8 cellular contexts compared by ENCODE assay signal in the genomic region with DNA sequence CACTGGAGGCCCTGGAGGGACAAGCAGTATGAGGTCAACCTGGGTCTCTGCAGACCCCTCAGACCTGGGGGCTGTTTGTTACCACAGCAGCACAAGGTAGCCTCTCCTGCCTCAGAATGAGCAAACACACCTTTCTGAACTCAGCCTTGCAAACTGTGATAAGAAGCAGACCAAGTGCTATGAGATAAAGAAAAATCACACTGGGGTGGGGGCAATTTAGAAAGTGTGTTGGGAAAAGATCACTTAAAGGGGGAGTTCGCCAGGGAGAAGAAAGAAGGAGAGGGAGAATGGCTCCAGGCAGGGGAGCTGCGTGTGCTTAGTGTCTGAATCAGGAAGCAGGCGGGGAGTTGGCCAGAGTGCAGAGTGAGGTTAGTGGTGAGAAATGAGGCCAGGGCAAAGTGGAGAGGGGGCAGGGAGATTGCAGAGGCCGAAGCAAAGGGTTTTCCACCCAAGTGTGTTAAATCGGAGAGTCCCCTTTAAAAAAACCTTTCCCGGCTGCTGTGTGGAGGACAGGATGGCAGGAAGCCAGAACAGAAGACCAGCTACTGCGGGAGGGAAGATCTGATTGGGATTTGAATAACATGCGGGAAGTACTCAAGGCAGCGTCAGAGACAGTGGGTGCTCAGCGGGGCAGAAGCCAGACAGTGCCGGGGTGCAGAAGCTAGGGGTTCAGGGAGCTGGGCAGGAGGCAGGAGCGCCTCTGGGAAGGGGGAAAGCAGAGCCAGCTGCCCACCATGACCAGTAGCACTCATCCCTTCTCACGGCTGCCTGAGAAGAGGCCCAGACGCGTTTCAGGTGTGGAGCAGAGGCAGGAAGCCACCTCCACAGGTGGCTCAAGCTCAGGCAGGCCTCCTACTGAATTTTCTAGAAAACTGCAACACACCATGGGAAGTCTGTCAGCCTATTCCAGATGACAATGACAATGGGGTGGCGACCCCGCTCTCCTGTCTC. TPM values are rescaled to one million over a fixed set of nuclear protein-coding genes. Genes with fewer than 3 reads are reported as not detected.
DNase-seq lines count a peak whose midpoint lies in the region; ATAC-seq and TF ChIP-seq lines count a peak whose summit lies in the region.

No MANE protein-coding gene starts in this region.

- CTCF ChIA-PET in CD4-positive, alpha-beta T cell (lab: Charles Lee), result interaction anchor here (0.8 to 5.8 kb wide), 6 partner anchors 9 to 246 kb away, joined by 3 to 21 read pairs (median 6); partner anchors contain the start of genes ADA and TTPAL
- CTCF ChIA-PET in activated CD8-positive, alpha-beta memory T cell treated with anti-CD3 and anti-CD28 coated beads, Interleukin-2, amount 10 ng/mL, durations not matched to agents 7 days and 5 days (lab: Charles Lee), result interaction anchor here (0.8 to 15.9 kb wide), 11 partner anchors 9 to 428 kb away, joined by 3 to 186 read pairs (median 3); partner anchors contain the start of genes ADA and FITM2
- CTCF ChIA-PET in naive thymus-derived CD4-positive, alpha-beta T cell (lab: Charles Lee), result interaction anchor here (0.5 to 2.2 kb wide), 7 partner anchors 8 to 259 kb away, joined by 3 to 20 read pairs (median 4); no protein-coding TSS in a partner anchor

- H3K9ac ChIP-seq in fibroblast of lung (ENCODE audit: insufficient read depth, low read length), result no peak overlapping the region

- peak overlapping the region; percentile 17 for H3K4me2 ChIP-seq in fibroblast of lung (ENCODE audit: extremely low read depth, insufficient read depth, low read length)

- peaks cover 75% of the 10 kb centered on the region for H3K4me1 Mint-ChIP-seq in CD4-positive, alpha-beta T cell (ENCODE audit: low read depth)
- peaks cover 72% of the 10 kb centered on the region for H3K4me1 Mint-ChIP-seq in activated CD8-positive, alpha-beta memory T cell treated with anti-CD3 and anti-CD28 coated beads, Interleukin-2, amount 10 ng/mL, durations not matched to agents 7 days and 5 days
- H3K4me1 Mint-ChIP-seq in naive thymus-derived CD4-positive, alpha-beta T cell, result peaks cover 55 to 82% (median 70%) of the 10 kb centered on the region in 7 donors

- peaks cover 32% of the 10 kb centered on the region for H3K36me3 Mint-ChIP-seq in CD4-positive, alpha-beta T cell (ENCODE audit: low read depth)
- peaks cover 31% of the 10 kb centered on the region for H3K36me3 Mint-ChIP-seq in activated CD8-positive, alpha-beta memory T cell treated with anti-CD3 and anti-CD28 coated beads, Interleukin-2, amount 10 ng/mL, durations not matched to agents 7 days and 5 days
- H3K36me3 Mint-ChIP-seq in naive thymus-derived CD4-positive, alpha-beta T cell, result peaks cover 8 to 39% (median 21%) of the 10 kb centered on the region in 5 donors

- intact Hi-C loops in CD4-positive, alpha-beta T cell (cut with DNase I, micrococcal nuclease), result no loop called here
- intact Hi-C loops in naive thymus-derived CD4-positive, alpha-beta T cell (cut with micrococcal nuclease), result loop anchor here (1.0 to 10.0 kb wide), 6 partner anchors 9 to 426 kb away; partner anchors contain the start of genes ADA (in 2 of the 2), SERINC3 (in 1 of the 2), STK4 (in 1 of the 2) and TOMM34 (in 1 of the 2)
- intact Hi-C loops in vagina (cut with DNase I), result no loop called here

- H3K79me2 ChIP-seq in fibroblast of lung (ENCODE audit: control insufficient read depth, insufficient read depth, low read length), result no peaks in the 10 kb centered on the region

- H3K36me3 ChIP-seq in fibroblast of lung (ENCODE audit: control insufficient read depth, insufficient read depth, low read length) (no peaks in the 10 kb centered on the region), vagina (no peaks in the 10 kb centered on the region)
- H3K36me3 ChIP-seq in naive thymus-derived CD4-positive, alpha-beta T cell (ENCODE audit: control insufficient read depth in 2 of 3, insufficient read depth in 3 of 3, low read length in 3 of 3), result peaks cover 0 to 16% (median 0%) of the 10 kb centered on the region in 3 experiments

- no peaks in the 10 kb centered on the region for H3K9me3 Mint-ChIP-seq in CD4-positive, alpha-beta T cell
- H3K9me3 Mint-ChIP-seq in activated CD8-positive, alpha-beta memory T cell treated with anti-CD3 and anti-CD28 coated beads, Interleukin-2, amount 10 ng/mL, durations not matched to agents 7 days and 5 days (ENCODE audit: low read depth), result peaks cover 2% of the 10 kb centered on the region
- peaks cover 0 to 12% (median 0%) of the 10 kb centered on the region in 11 donors for H3K9me3 Mint-ChIP-seq in naive thymus-derived CD4-positive, alpha-beta T cell

- no peak for TF ChIP-seq POLR2A in vagina (IDR thresholded peaks at IDR 0.05)

- no peak overlapping the region for H3K4me3 ChIP-seq in fibroblast of lung (replicated peaks in 1 of 4; ENCODE audit: control extremely low read depth in 1 of 4, insufficient read depth in 1 of 4, low read depth in 3 of 4, low read length in 4 of 4)
- H3K4me3 ChIP-seq in naive thymus-derived CD4-positive, alpha-beta T cell (ENCODE audit: low read length), result peak overlapping the region; percentile 47
- H3K4me3 ChIP-seq in vagina, result no peak overlapping the region

- peak overlapping the region; percentile 47 for H3K4me3 Mint-ChIP-seq in CD4-positive, alpha-beta T cell
- H3K4me3 Mint-ChIP-seq in activated CD8-positive, alpha-beta memory T cell treated with anti-CD3 and anti-CD28 coated beads, Interleukin-2, amount 10 ng/mL, durations not matched to agents 7 days and 5 days, result peak overlapping the region; percentile 61
- peak overlapping the region; percentile 63 to 96 (median 76) for H3K4me3 Mint-ChIP-seq in naive thymus-derived CD4-positive, alpha-beta T cell

- no peaks in the 10 kb centered on the region for H3K27me3 Mint-ChIP-seq in CD4-positive, alpha-beta T cell
- no peaks in the 10 kb centered on the region for H3K27me3 Mint-ChIP-seq in activated CD8-positive, alpha-beta memory T cell treated with anti-CD3 and anti-CD28 coated beads, Interleukin-2, amount 10 ng/mL, durations not matched to agents 7 days and 5 days
- H3K27me3 Mint-ChIP-seq in naive thymus-derived CD4-positive, alpha-beta T cell, result no peaks in the 10 kb centered on the region

- peak; percentile 36 for TF ChIP-seq CTCF in CD4-positive, alpha-beta T cell (IDR thresholded peaks at IDR 0.05)
- TF ChIP-seq CTCF in fibroblast of lung (conservative IDR thresholded peaks at IDR 0.05 in 1 of 2, IDR thresholded peaks at IDR 0.05 in 1 of 2; ENCODE audit: low read depth in 1 of 2, low read length in 2 of 2) (no peak), vagina (IDR thresholded peaks at IDR 0.05) (no peak)

- no peaks in the 10 kb centered on the region for H3K27me3 ChIP-seq in CD4-positive, alpha-beta T cell (ENCODE audit: control insufficient read depth, insufficient read depth, low read length)
- H3K27me3 ChIP-seq in fibroblast of lung (ENCODE audit: control insufficient read depth, insufficient read depth, low read length) (no peaks in the 10 kb centered on the region), vagina (no peaks in the 10 kb centered on the region)
- no peaks in the 10 kb centered on the region for H3K27me3 ChIP-seq in naive thymus-derived CD4-positive, alpha-beta T cell (ENCODE audit: control insufficient read depth in 2 of 2, insufficient read depth in 2 of 2, low read length in 2 of 2)

- peak; percentile 33 for ATAC-seq in CD4-positive, alpha-beta T cell (ENCODE audit: poor library complexity)
- peak; percentile 32 for ATAC-seq in GM21529 (IDR thresholded peaks at IDR 0.05; ENCODE audit: unreplicated experiment)
- ATAC-seq in activated CD8-positive, alpha-beta memory T cell treated with anti-CD3 and anti-CD28 coated beads, Interleukin-2, amount 10 ng/mL, durations not matched to agents 7 days and 5 days, result peak; percentile 18
- ATAC-seq in naive thymus-derived CD4-positive, alpha-beta T cell, result peak; percentile 33
- no peak for ATAC-seq in GM18520 (IDR thresholded peaks at IDR 0.05; ENCODE audit: unreplicated experiment)

- peak overlapping the region; percentile 91 for H3K27ac Mint-ChIP-seq in CD4-positive, alpha-beta T cell
- H3K27ac Mint-ChIP-seq in activated CD8-positive, alpha-beta memory T cell treated with anti-CD3 and anti-CD28 coated beads, Interleukin-2, amount 10 ng/mL, durations not matched to agents 7 days and 5 days, result peak overlapping the region; percentile 98
- H3K27ac Mint-ChIP-seq in naive thymus-derived CD4-positive, alpha-beta T cell, result peak overlapping the region; percentile 90 to 98 (median 96)

- H3K4me1 ChIP-seq in fibroblast of lung (ENCODE audit: control insufficient read depth, extremely low read depth, insufficient read depth, low read length), result peaks cover 18% of the 10 kb centered on the region
- peaks cover 53 to 70% of the 10 kb centered on the region in 2 donors for H3K4me1 ChIP-seq in naive thymus-derived CD4-positive, alpha-beta T cell (ENCODE audit: control insufficient read depth in 2 of 2, insufficient read depth in 2 of 2, low read length in 2 of 2)
- H3K4me1 ChIP-seq in vagina, result peaks cover 30% of the 10 kb centered on the region

- POLR2A ChIA-PET in CD4-positive, alpha-beta T cell (lab: Charles Lee), result interaction anchor here (0.5 to 2.1 kb wide), 9 partner anchors 8 to 1065 kb away, joined by 3 to 15 read pairs (median 3); partner anchors contain the start of gene ADA
- POLR2A ChIA-PET in naive thymus-derived CD4-positive, alpha-beta T cell (lab: Charles Lee), result interaction anchor here (0.6 to 11.4 kb wide), 8 partner anchors 9 to 430 kb away, joined by 3 to 122 read pairs (median 4); partner anchors contain the start of genes ADA and SERINC3

- peak overlapping the region; percentile 35 for H2AFZ ChIP-seq in fibroblast of lung (ENCODE audit: low read length)

- DNase-seq in CD4-positive, alpha-beta T cell, result peak in 3 of 10 experiments; percentile 18 to 33 (median 18)
- DNase-seq in NCI-H2227 (lab: John Stamatoyannopoulos, UW; ENCODE audit: unreplicated experiment), result peak; percentile 41
- peak; percentile 71 for DNase-seq in activated CD8-positive, alpha-beta memory T cell treated with anti-CD3 and anti-CD28 coated beads, Interleukin-2, amount 10 ng/mL, durations not matched to agents 7 days and 5 days
- DNase-seq in fibroblast of lung (ENCODE audit: low read depth in 2 of 2), result peak; percentile 87 to 91
- peak in 8 of 9 donors; percentile 28 to 54 (median 41) for DNase-seq in naive thymus-derived CD4-positive, alpha-beta T cell
- no peak for DNase-seq in vagina (ENCODE audit: extremely low spot score in 2 of 2)

- H3K9me3 ChIP-seq in CD4-positive, alpha-beta T cell (ENCODE audit: control insufficient read depth, low read length), result no peaks in the 10 kb centered on the region
- H3K9me3 ChIP-seq in fibroblast of lung (ENCODE audit: control insufficient read depth, insufficient read depth, low read depth, low read length) (no peaks in the 10 kb centered on the region), vagina (no peaks in the 10 kb centered on the region)
- no peaks in the 10 kb centered on the region for H3K9me3 ChIP-seq in naive thymus-derived CD4-positive, alpha-beta T cell (ENCODE audit: control insufficient read depth in 2 of 3, low read length in 3 of 3)

- H4K20me1 ChIP-seq in fibroblast of lung (ENCODE audit: control insufficient read depth, extremely low read depth, insufficient read depth, low read length), result no peaks in the 10 kb centered on the region

- H3K27ac ChIP-seq in CD4-positive, alpha-beta T cell (ENCODE audit: low read depth, low read length), result peak overlapping the region; percentile 81
- H3K27ac ChIP-seq in fibroblast of lung (ENCODE audit: insufficient read depth, low read length) (peak overlapping the region; percentile 14), vagina (peak overlapping the region; percentile 68)
- H3K27ac ChIP-seq in naive thymus-derived CD4-positive, alpha-beta T cell (ENCODE audit: low read depth, low read length), result peak overlapping the region; percentile 76

RNA-seq across cellular contexts. Expression of gene ADA, which starts 9.0 kb away (rescaled TPM):
- 10 to 100 TPM; 31.7 to 32.8 TPM for total RNA-seq in CD4-positive, alpha-beta T cell
- 100 to 1,000 TPM in 1 of 2 experiments, 10 to 100 TPM in 1; 81.4 to 114 TPM for total RNA-seq in activated CD8-positive, alpha-beta memory T cell treated with anti-CD3 and anti-CD28 coated beads, Interleukin-2, amount 10 ng/mL, durations not matched to agents 7 days and 5 days
- total RNA-seq in fibroblast of lung, result 5.4 and 6.9 TPM in 2 replicates
- polyA plus RNA-seq in fibroblast of lung, result 3.8 and 21.9 TPM in 2 replicates
- polyA plus RNA-seq in fibroblast of lung (2012), result 3.6 and 19.5 TPM in 2 replicates
- 2.9 and 6.2 TPM in 2 replicates for polyA minus RNA-seq in fibroblast of lung (ENCODE audit: low replicate concordance)
- total RNA-seq in naive thymus-derived CD4-positive, alpha-beta T cell, result 100 to 1,000 TPM in 1 of 5 experiments, 10 to 100 TPM in 4; 26.1 to 103 (median 28.2) TPM
- 10 to 100 TPM; 40.8 to 41.1 TPM for polyA plus RNA-seq in naive thymus-derived CD4-positive, alpha-beta T cell
- total RNA-seq in vagina, result 25.3 TPM

Comparison
In these comparisons a context has a peak if more than half of its experiments do, and no peak if none do; other contexts are left out.
1. DNase-seq: peak in NCI-H2227 (single experiment), activated CD8-positive, alpha-beta memory T cell treated with anti-CD3 and anti-CD28 coated beads, Interleukin-2, amount 10 ng/mL, durations not matched to agents 7 days and 5 days (single experiment), fibroblast of lung (2 of 2) and naive thymus-derived CD4-positive, alpha-beta T cell (8 of 9); none in vagina (0 of 2).
2. H3K27ac ChIP-seq: peak in every context shown above with its lines; median percentile 81 in CD4-positive, alpha-beta T cell; 76 in naive thymus-derived CD4-positive, alpha-beta T cell; 68 in vagina; 14 in fibroblast of lung.
3. intact Hi-C loops: an anchor here in naive thymus-derived CD4-positive, alpha-beta T cell (1.0 to 10.0 kb wide); none called in CD4-positive, alpha-beta T cell and vagina.
4. Peak in every context shown above with its lines, with median percentiles within 50 percentile points of each other: H3K27ac Mint-ChIP-seq and H3K4me3 Mint-ChIP-seq.